8 cellular contexts compared by ENCODE assay signal in genomic region chr10:43138757-43139241, GRCh38. TPM values are rescaled to one million over a fixed set of nuclear protein-coding genes. Genes with fewer than 3 reads are reported as not detected.
DNase-seq lines count a peak whose midpoint lies in the region; ATAC-seq and TF ChIP-seq lines count a peak whose summit lies in the region.

No MANE protein-coding gene starts in this region.

- H3K9me3 ChIP-seq in RWPE2 (ENCODE audit: severe bottlenecking) (no peaks in the 10 kb centered on the region), heart left ventricle (no peaks in the 10 kb centered on the region)

- ATAC-seq in GM18909 (IDR thresholded peaks at IDR 0.05; ENCODE audit: poor library complexity, unreplicated experiment) (peak; percentile 44), HG03280 (IDR thresholded peaks at IDR 0.05; ENCODE audit: unreplicated experiment) (peak; percentile 36), RWPE2 (ENCODE audit: low read depth) (peak; percentile 26; the same call in 2 of the 3 replicates), heart left ventricle (peak in 3 of 4 donors; percentile 13 to 35 (median 23))

- WGBS in heart left ventricle, 4 donors = 0 to 1% (median 1%) methylated on average over 22 of the region's 22 CpGs

- TF ChIP-seq CTCF in RWPE2 (IDR thresholded peaks at IDR 0.05; ENCODE audit: poor library complexity, severe bottlenecking) (no peak), heart left ventricle (IDR thresholded peaks at IDR 0.05) (no peak)

- peak overlapping the region; percentile 68 for H3K9ac ChIP-seq in rectal smooth muscle tissue (ENCODE audit: low read length)

- DNase-seq in AG08395 (ENCODE audit: low spot score) (peak; percentile 35), RWPE2 (ENCODE audit: low spot score) (no peak), heart left ventricle (no peak), mesenteric fat pad (ENCODE audit: low spot score) (no peak)
- peak; percentile 59 for DNase-seq in activated naive CD4-positive, alpha-beta T cell treated with anti-CD3 and anti-CD28 coated beads, Interleukin-2, amount 50 U/mL, for 16 hours

- H3K27ac ChIP-seq in RWPE2 (ENCODE audit: poor library complexity, severe bottlenecking) (peak overlapping the region; percentile 83), heart left ventricle (peak overlapping the region; percentile 76 to 99 (median 92)), rectal smooth muscle tissue (ENCODE audit: low read depth, low read length) (peak overlapping the region; percentile 97)

- intact Hi-C loops in heart left ventricle (cut with DNase I) = no loop called here

- TF ChIP-seq POLR2A in heart left ventricle (IDR thresholded peaks at IDR 0.05) = no peak

- H3K27me3 ChIP-seq in RWPE2 (ENCODE audit: insufficient read depth, poor library complexity, severe bottlenecking) (no peaks in the 10 kb centered on the region), heart left ventricle (no peaks in the 10 kb centered on the region), rectal smooth muscle tissue (ENCODE audit: control insufficient read depth, insufficient read depth, low read length) (no peaks in the 10 kb centered on the region)

- H3K36me3 ChIP-seq in RWPE2 (ENCODE audit: low read depth) (no peaks in the 10 kb centered on the region), heart left ventricle (no peaks in the 10 kb centered on the region), rectal smooth muscle tissue (ENCODE audit: control insufficient read depth, insufficient read depth, low read length) (no peaks in the 10 kb centered on the region)

- H3K4me3 ChIP-seq in RWPE2 (ENCODE audit: severe bottlenecking) (peak overlapping the region; percentile 98), heart left ventricle (peak overlapping the region; percentile 70 to 99 (median 93)), rectal smooth muscle tissue (ENCODE audit: low read length) (peak overlapping the region; percentile 96)

- H3K4me1 ChIP-seq in RWPE2 (ENCODE audit: insufficient read depth, poor library complexity, severe bottlenecking) = peaks cover 16% of the 10 kb centered on the region
- H3K4me1 ChIP-seq in heart left ventricle = peaks cover 0 to 57% (median 12%) of the 10 kb centered on the region in 12 donors
- H3K4me1 ChIP-seq in rectal smooth muscle tissue (ENCODE audit: control insufficient read depth, insufficient read depth, low read length) = no peaks in the 10 kb centered on the region

RNA-seq across cellular contexts. Expression of gene CSGALNACT2, which starts 0.6 kb away (rescaled TPM):
- total RNA-seq in heart left ventricle (10 to 100 TPM in 3 of 9 donors, 1 to 10 TPM in 6; 6.3 to 17.7 (median 8.8) TPM), mesenteric fat pad (31.0 TPM)
- polyA plus RNA-seq in heart left ventricle = 10 to 100 TPM in 1 of 2 donors, 1 to 10 TPM in 1; 2.6 to 10.1 TPM

Comparison
In these comparisons a context has a peak if more than half of its experiments do, and no peak if none do; other contexts are left out.
1. DNase-seq: peak in AG08395 (single experiment) and activated naive CD4-positive, alpha-beta T cell treated with anti-CD3 and anti-CD28 coated beads, Interleukin-2, amount 50 U/mL, for 16 hours (single experiment); none in RWPE2 (single experiment), heart left ventricle (0 of 5) and mesenteric fat pad (single experiment).
2. Peak in every context shown above with its lines, with median percentiles within 50 percentile points of each other: ATAC-seq, H3K27ac ChIP-seq and H3K4me3 ChIP-seq.